Comparison of ENCODE assay signal across 8 cellular contexts in genomic region chrX:136780738-136781137, GRCh38. TPM values are rescaled to one million over a fixed set of nuclear protein-coding genes. Genes with fewer than 3 reads are reported as not detected.
DNase-seq lines count a peak whose midpoint lies in the region; ATAC-seq, FAIRE-seq and TF ChIP-seq lines count a peak whose summit lies in the region.

ARHGEF6 (minus strand) TSS chrX:136780932; CDS start chrX:136780882, 50 bp downstream.

- no peak for TF ChIP-seq POLR2A in Peyer's patch (IDR thresholded peaks at IDR 0.05)

- peak within 1 kb of the TSS; percentile 62 to 70 (median 68) for H3K27ac ChIP-seq in Peyer's patch

- peak within 1 kb of the TSS; percentile 19 to 31 (median 28) for H3K4me3 ChIP-seq in Peyer's patch
- H3K4me3 ChIP-seq in skeletal muscle cell (ENCODE audit: low read depth, low read length), result peak within 1 kb of the TSS; percentile 29

- no peaks in the 10 kb centered on the region for H3K36me3 ChIP-seq in Peyer's patch

- no peaks in the 10 kb centered on the region for H3K4me1 ChIP-seq in Peyer's patch

- DNase-seq in Ammon's horn (ENCODE audit: low spot score) (peak; percentile 31), Peyer's patch (peak in 2 of 3 donors; percentile 64 to 81), skeletal muscle cell (ENCODE audit: low read depth) (no peak), NCI-H1417 treated with DMSO at 0.1 percent for 48 hours (lab: John Stamatoyannopoulos, UW) (no peak), D721Med (ENCODE audit: insufficient read length, low spot score) (no peak), NCI-H128 (lab: John Stamatoyannopoulos, UW; ENCODE audit: unreplicated experiment) (no peak)
- DNase-seq in effector CD4-positive, alpha-beta T cell, result peak; percentile 12

- peak; percentile 66 for ATAC-seq in GM19372 (IDR thresholded peaks at IDR 0.05; ENCODE audit: low read depth, unreplicated experiment)

- no peaks in the 10 kb centered on the region for H3K9me3 ChIP-seq in Peyer's patch

- no peak for TF ChIP-seq CTCF in Peyer's patch (IDR thresholded peaks at IDR 0.05)
- no peak for TF ChIP-seq CTCF in D721Med (IDR thresholded peaks at IDR 0.05; ENCODE audit: insufficient read depth, missing control alignments)

- no peak for FAIRE-seq in D721Med (lab: Jason Lieb, UNC)

- no peaks in the 10 kb centered on the region for H3K27me3 ChIP-seq in Peyer's patch

RNA-seq across cellular contexts. Expression of gene ARHGEF6, which starts in this region (rescaled TPM):
- 10 to 100 TPM in 1 of 4 donors, 1 to 10 TPM in 3; 3.8 to 29.7 (median 6.6) TPM for total RNA-seq in Peyer's patch

Comparison
In these comparisons a context has a peak if more than half of its experiments do, and no peak if none do; other contexts are left out.
1. DNase-seq: peak in Ammon's horn (single experiment), Peyer's patch (2 of 3) and effector CD4-positive, alpha-beta T cell (single experiment); none in skeletal muscle cell (single experiment), NCI-H1417 treated with DMSO at 0.1 percent for 48 hours (single experiment), D721Med (single experiment) and NCI-H128 (single experiment).